Comparison of ENCODE assay signal across 1 cellular context in genomic region chr16:20900299-20901067, GRCh38.
TF ChIP-seq lines count a peak whose summit lies in the region.

DCUN1D3 (minus strand) TSS chr16:20900358; CDS start chr16:20862538, 37,820 bp downstream.
LYRM1 (plus strand) TSS chr16:20900771; CDS start chr16:20915556, 14,785 bp downstream.

TF ChIP-seq in HepG2, 621 proteins besides CTCF, POLR2A, EP300 and RAD21 (continued from another document and continues in another):
- no peak for TF ChIP-seq ZNF574 (CRISPR knock-in tag; IDR thresholded peaks at IDR 0.05)
- no peak for TF ChIP-seq ZNF354B (CRISPR knock-in tag; IDR thresholded peaks at IDR 0.05)
- TF ChIP-seq PHF8 (CRISPR knock-in tag; IDR thresholded peaks at IDR 0.05) = peak; percentile 98
- no peak for TF ChIP-seq ZNF7 (CRISPR knock-in tag; IDR thresholded peaks at IDR 0.05)
- peak; percentile 32; the same call in 1 of the 2 replicates for TF ChIP-seq ZNF121 (CRISPR knock-in tag; IDR thresholded peaks at IDR 0.05)
- peak; percentile 22 for TF ChIP-seq TEAD3 (CRISPR knock-in tag; optimal IDR thresholded peaks at IDR 0.05; ENCODE audit: borderline replicate concordance)
- no peak for TF ChIP-seq HNF4G (IDR thresholded peaks at IDR 0.05; ENCODE audit: borderline replicate concordance, low read depth, low read length)
- 0 out of 2 replicates have a peak, but pooled peaks have one; percentile 32 for TF ChIP-seq HNF4G (CRISPR knock-in tag; IDR thresholded peaks at IDR 0.05; ENCODE audit: borderline replicate concordance, low read depth)
- TF ChIP-seq POLR2AphosphoS5 (IDR thresholded peaks at IDR 0.05; ENCODE audit: low read depth, low read length) = peak; percentile 76
- peak; percentile 58; the same call in 1 of the 2 replicates for TF ChIP-seq NCOR1 (IDR thresholded peaks at IDR 0.05; ENCODE audit: borderline replicate concordance, low read length)
- peak; percentile 91 for TF ChIP-seq ARID4A (CRISPR knock-in tag; IDR thresholded peaks at IDR 0.05; ENCODE audit: borderline replicate concordance)
- TF ChIP-seq LCORL (IDR thresholded peaks at IDR 0.05) = peak; percentile 50; the same call in 1 of the 2 replicates
- TF ChIP-seq LCORL (CRISPR knock-in tag; IDR thresholded peaks at IDR 0.05) = peak; percentile 77; the same call in 1 of the 2 replicates
- peak; percentile 75; the same call in 1 of the 2 replicates for TF ChIP-seq ZNF768 (CRISPR knock-in tag; IDR thresholded peaks at IDR 0.05)
- TF ChIP-seq EHMT2 (IDR thresholded peaks at IDR 0.05; ENCODE audit: borderline replicate concordance, low read depth, low read length) = no peak
- no peak for TF ChIP-seq CHD4 (IDR thresholded peaks at IDR 0.05; ENCODE audit: borderline replicate concordance, low read length)
- TF ChIP-seq SP1 (IDR thresholded peaks at IDR 0.05) = no peak
- TF ChIP-seq SP1 (CRISPR knock-in tag; IDR thresholded peaks at IDR 0.05) = peak; percentile 21; the same call in 1 of the 2 replicates
- TF ChIP-seq SRF (IDR thresholded peaks at IDR 0.05; ENCODE audit: low read depth, low read length) = peak; percentile 94
- TF ChIP-seq CBX2 (IDR thresholded peaks at IDR 0.05; ENCODE audit: low read depth, low read length) = no peak
- no peak for TF ChIP-seq CBX2 (CRISPR knock-in tag; IDR thresholded peaks at IDR 0.05; ENCODE audit: low read depth)
- TF ChIP-seq XBP1 (CRISPR knock-in tag; IDR thresholded peaks at IDR 0.05) = no peak
- TF ChIP-seq ZNF441 (CRISPR knock-in tag; IDR thresholded peaks at IDR 0.05; ENCODE audit: borderline replicate concordance) = peak; percentile 81
- TF ChIP-seq ZNF337 (CRISPR knock-in tag; IDR thresholded peaks at IDR 0.05; ENCODE audit: borderline replicate concordance, low read depth) = peak; percentile 59; the same call in 1 of the 2 replicates
- peak; percentile 54 for TF ChIP-seq ZNF605 (CRISPR knock-in tag; IDR thresholded peaks at IDR 0.05)
- peak; percentile 88; the same call in 1 of the 2 replicates for TF ChIP-seq PCBP1 (IDR thresholded peaks at IDR 0.05; ENCODE audit: borderline replicate concordance, low read depth, low read length)
- TF ChIP-seq, protein P1, sequence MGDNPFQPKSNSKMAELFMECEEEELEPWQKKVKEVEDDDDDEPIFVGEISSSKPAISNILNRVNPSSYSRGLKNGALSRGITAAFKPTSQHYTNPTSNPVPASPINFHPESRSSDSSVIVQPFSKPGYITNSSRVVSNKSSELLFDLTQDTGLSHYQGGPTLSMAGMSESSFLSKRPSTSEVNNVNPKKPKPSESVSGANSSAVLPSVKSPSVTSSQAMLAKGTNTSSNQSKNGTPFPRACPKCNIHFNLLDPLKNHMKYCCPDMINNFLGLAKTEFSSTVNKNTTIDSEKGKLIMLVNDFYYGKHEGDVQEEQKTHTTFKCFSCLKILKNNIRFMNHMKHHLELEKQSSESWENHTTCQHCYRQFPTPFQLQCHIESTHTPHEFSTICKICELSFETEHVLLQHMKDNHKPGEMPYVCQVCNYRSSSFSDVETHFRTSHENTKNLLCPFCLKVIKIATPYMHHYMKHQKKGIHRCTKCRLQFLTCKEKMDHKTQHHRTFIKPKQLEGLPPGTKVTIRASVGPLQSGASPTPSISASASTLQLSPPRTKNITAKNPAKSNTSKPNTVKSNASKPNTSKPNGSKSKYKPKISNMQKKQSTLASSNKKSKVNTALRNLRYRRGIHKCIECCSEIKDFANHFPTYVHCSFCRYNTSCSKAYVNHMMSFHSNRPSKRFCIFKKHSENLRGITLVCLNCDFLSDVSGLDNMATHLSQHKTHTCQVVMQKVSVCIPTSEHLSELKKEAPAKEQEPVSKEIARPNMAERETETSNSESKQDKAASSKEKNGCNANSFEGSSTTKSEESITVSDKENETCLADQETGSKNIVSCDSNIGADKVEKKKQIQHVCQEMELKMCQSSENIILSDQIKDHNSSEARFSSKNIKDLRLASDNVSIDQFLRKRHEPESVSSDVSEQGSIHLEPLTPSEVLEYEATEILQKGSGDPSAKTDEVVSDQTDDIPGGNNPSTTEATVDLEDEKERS (CRISPR knock-in tag; IDR thresholded peaks at IDR 0.05) = peak; percentile 76; the same call in 1 of the 2 replicates
- TF ChIP-seq RBM22 (optimal IDR thresholded peaks at IDR 0.05; ENCODE audit: low read length) = peak; percentile 82
- peak; percentile 92 for TF ChIP-seq KLF6 (CRISPR knock-in tag; IDR thresholded peaks at IDR 0.05)
- TF ChIP-seq ISX (CRISPR knock-in tag; conservative IDR thresholded peaks at IDR 0.05) = peak; percentile 64; the same call in 1 of the 2 replicates
- peak; percentile 64; the same call in 1 of the 2 replicates for TF ChIP-seq RFX5 (IDR thresholded peaks at IDR 0.05; ENCODE audit: low read depth, low read length)
- TF ChIP-seq FIP1L1 (IDR thresholded peaks at IDR 0.05; ENCODE audit: borderline replicate concordance, insufficient read depth, low read depth, low read length) = no peak; the same call in 1 of the 2 replicates
- TF ChIP-seq MXD4 (CRISPR knock-in tag; IDR thresholded peaks at IDR 0.05) = no peak; the same call in 1 of the 2 replicates
- TF ChIP-seq ZNF20 (CRISPR knock-in tag; IDR thresholded peaks at IDR 0.05) = no peak; the same call in 1 of the 2 replicates
- peak; percentile 96 for TF ChIP-seq ZNF691 (CRISPR knock-in tag; IDR thresholded peaks at IDR 0.05; ENCODE audit: borderline replicate concordance, low read depth)
- TF ChIP-seq FOXP1 (IDR thresholded peaks at IDR 0.05) = no peak
- TF ChIP-seq FOXP1 (CRISPR knock-in tag; IDR thresholded peaks at IDR 0.05) = no peak; the same call in none of the 2 replicates
- TF ChIP-seq ZNF562 (CRISPR knock-in tag; IDR thresholded peaks at IDR 0.05; ENCODE audit: borderline replicate concordance) = no peak; the same call in 1 of the 2 replicates
- TF ChIP-seq, protein P2, sequence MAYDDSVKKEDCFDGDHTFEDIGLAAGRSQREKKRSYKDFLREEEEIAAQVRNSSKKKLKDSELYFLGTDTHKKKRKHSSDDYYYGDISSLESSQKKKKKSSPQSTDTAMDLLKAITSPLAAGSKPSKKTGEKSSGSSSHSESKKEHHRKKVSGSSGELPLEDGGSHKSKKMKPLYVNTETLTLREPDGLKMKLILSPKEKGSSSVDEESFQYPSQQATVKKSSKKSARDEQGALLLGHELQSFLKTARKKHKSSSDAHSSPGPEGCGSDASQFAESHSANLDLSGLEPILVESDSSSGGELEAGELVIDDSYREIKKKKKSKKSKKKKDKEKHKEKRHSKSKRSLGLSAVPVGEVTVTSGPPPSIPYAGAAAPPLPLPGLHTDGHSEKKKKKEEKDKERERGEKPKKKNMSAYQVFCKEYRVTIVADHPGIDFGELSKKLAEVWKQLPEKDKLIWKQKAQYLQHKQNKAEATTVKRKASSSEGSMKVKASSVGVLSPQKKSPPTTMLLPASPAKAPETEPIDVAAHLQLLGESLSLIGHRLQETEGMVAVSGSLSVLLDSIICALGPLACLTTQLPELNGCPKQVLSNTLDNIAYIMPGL (CRISPR knock-in tag; IDR thresholded peaks at IDR 0.05; ENCODE audit: borderline replicate concordance in 1 of 2, low read depth in 1 of 2) = peak; percentile 85 to 92; a peak in 3 of 4 replicates
- peak; percentile 95; the same call in 1 of the 2 replicates for TF ChIP-seq ZFP36L1 (CRISPR knock-in tag; IDR thresholded peaks at IDR 0.05)
- TF ChIP-seq, protein P3, sequence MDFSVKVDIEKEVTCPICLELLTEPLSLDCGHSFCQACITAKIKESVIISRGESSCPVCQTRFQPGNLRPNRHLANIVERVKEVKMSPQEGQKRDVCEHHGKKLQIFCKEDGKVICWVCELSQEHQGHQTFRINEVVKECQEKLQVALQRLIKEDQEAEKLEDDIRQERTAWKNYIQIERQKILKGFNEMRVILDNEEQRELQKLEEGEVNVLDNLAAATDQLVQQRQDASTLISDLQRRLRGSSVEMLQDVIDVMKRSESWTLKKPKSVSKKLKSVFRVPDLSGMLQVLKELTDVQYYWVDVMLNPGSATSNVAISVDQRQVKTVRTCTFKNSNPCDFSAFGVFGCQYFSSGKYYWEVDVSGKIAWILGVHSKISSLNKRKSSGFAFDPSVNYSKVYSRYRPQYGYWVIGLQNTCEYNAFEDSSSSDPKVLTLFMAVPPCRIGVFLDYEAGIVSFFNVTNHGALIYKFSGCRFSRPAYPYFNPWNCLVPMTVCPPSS (IDR thresholded peaks at IDR 0.05) = no peak
- peak; percentile 90; the same call in 1 of the 2 replicates for TF ChIP-seq YEATS4 (CRISPR knock-in tag; IDR thresholded peaks at IDR 0.05; ENCODE audit: borderline replicate concordance)
- no peak for TF ChIP-seq SRSF9 (IDR thresholded peaks at IDR 0.05; ENCODE audit: borderline replicate concordance, insufficient read depth, low read depth, low read length, poor library complexity, severe bottlenecking)
- TF ChIP-seq, protein P4, sequence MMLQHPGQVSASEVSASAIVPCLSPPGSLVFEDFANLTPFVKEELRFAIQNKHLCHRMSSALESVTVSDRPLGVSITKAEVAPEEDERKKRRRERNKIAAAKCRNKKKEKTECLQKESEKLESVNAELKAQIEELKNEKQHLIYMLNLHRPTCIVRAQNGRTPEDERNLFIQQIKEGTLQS (CRISPR knock-in tag; IDR thresholded peaks at IDR 0.05) = peak; percentile 74; the same call in 1 of the 2 replicates
- TF ChIP-seq ZNF451 (CRISPR knock-in tag; IDR thresholded peaks at IDR 0.05) = peak; percentile 93
- TF ChIP-seq ZXDC (CRISPR knock-in tag; IDR thresholded peaks at IDR 0.05) = peak; percentile 88; the same call in 1 of the 2 replicates
- TF ChIP-seq ZNF644 (CRISPR knock-in tag; IDR thresholded peaks at IDR 0.05; ENCODE audit: low read depth) = no peak
